Comparison of ENCODE assay signal across 8 cellular contexts in genomic region chr3:112560330-112560729, GRCh38. TPM values are rescaled to one million over a fixed set of nuclear protein-coding genes. Genes with fewer than 3 reads are reported as not detected.
DNase-seq lines count a peak whose midpoint lies in the region; ATAC-seq, FAIRE-seq and TF ChIP-seq lines count a peak whose summit lies in the region.

No MANE protein-coding gene starts in this region.

- POLR2A ChIA-PET in endothelial cell of umbilical vein (lab: Charles Lee), result no interaction called here

- H3K4me1 Mint-ChIP-seq in Calu3 (ENCODE audit: low read depth, unreplicated experiment) (peaks cover 18% of the 10 kb centered on the region), osteocyte (ENCODE audit: unreplicated experiment) (peaks cover 34% of the 10 kb centered on the region)

- no peaks in the 10 kb centered on the region for H4K20me1 ChIP-seq in endothelial cell of umbilical vein (replicated peaks; ENCODE audit: control insufficient read depth, extremely low read depth, insufficient read depth, low read length)

- intact Hi-C loops in Calu3 (cut with micrococcal nuclease; ENCODE audit: unreplicated experiment) (no loop called here), endothelial cell of umbilical vein (cut with micrococcal nuclease) (loop anchor here (5.0 to 10.0 kb wide), 2 partner anchors 432 to 1134 kb away; partner anchors contain the start of genes GTPBP8 and USF3)

- no peak for FAIRE-seq in endothelial cell of umbilical vein (lab: Jason Lieb, UNC)

- no peaks in the 10 kb centered on the region for H3K9me3 Mint-ChIP-seq in Calu3 (ENCODE audit: low read depth, unreplicated experiment)
- no peaks in the 10 kb centered on the region for H3K9me3 Mint-ChIP-seq in osteocyte (ENCODE audit: unreplicated experiment)

- ATAC-seq in HG03442 (IDR thresholded peaks at IDR 0.05; ENCODE audit: unreplicated experiment), result no peak

- H3K4me1 ChIP-seq in endothelial cell of umbilical vein (ENCODE audit: control insufficient read depth, extremely low read depth, insufficient read depth, low read length), result peaks cover 25% of the 10 kb centered on the region

- H3K4me3 Mint-ChIP-seq in Calu3 (ENCODE audit: low read depth, unreplicated experiment) (peak overlapping the region; percentile 83), osteocyte (ENCODE audit: unreplicated experiment) (peak overlapping the region; percentile 94)

- H3K79me2 ChIP-seq in endothelial cell of umbilical vein (ENCODE audit: control insufficient read depth, insufficient read depth, low read length), result peaks cover 47% of the 10 kb centered on the region

- CTCF ChIA-PET in Calu3 (lab: Charles Lee), result interaction anchor here (1.0 kb wide), 1 partner anchor 42 kb away, joined by 3 read pairs; no protein-coding TSS in a partner anchor
- CTCF ChIA-PET in endothelial cell of umbilical vein (lab: Charles Lee), result interaction anchor here (1.2 to 1.4 kb wide), 2 partner anchors 9 to 27 kb away, joined by 3 to 6 read pairs; no protein-coding TSS in a partner anchor

- TF ChIP-seq CTCF in Calu3 (IDR thresholded peaks at IDR 0.05; ENCODE audit: unreplicated experiment) (no peak), endothelial cell of umbilical vein (IDR thresholded peaks at IDR 0.05; ENCODE audit: extremely low read depth in 1 of 2, insufficient read depth in 1 of 2, low read depth in 1 of 2, low read length in 2 of 2) (no peak), osteocyte (IDR thresholded peaks at IDR 0.05) (no peak)

- no peaks in the 10 kb centered on the region for H3K27me3 Mint-ChIP-seq in Calu3 (ENCODE audit: unreplicated experiment)
- no peaks in the 10 kb centered on the region for H3K27me3 Mint-ChIP-seq in osteocyte (ENCODE audit: unreplicated experiment)

- peak overlapping the region; percentile 78 for H3K27ac ChIP-seq in endothelial cell of umbilical vein (ENCODE audit: insufficient read depth, low read depth, low read length)

- DNase-seq in Calu3, result no peak
- DNase-seq in OCI-M1 (lab: John Stamatoyannopoulos, UW), result peak; percentile 25
- no peak for DNase-seq in endothelial cell of umbilical vein (ENCODE audit: low read depth, low spot score)
- no peak for DNase-seq in osteocyte (ENCODE audit: extremely low spot score, unreplicated experiment)
- no peak for DNase-seq in NOMO-1 (lab: John Stamatoyannopoulos, UW; ENCODE audit: unreplicated experiment in 2 of 2)
- no peak for DNase-seq in stimulated activated naive CD4-positive, alpha-beta T cell (lab: John Stamatoyannopoulos, UW)
- no peak for DNase-seq in NCI-H82 treated with DMSO at 0.1 percent for 48 hours (lab: John Stamatoyannopoulos, UW; ENCODE audit: unreplicated experiment)

- H3K36me3 Mint-ChIP-seq in Calu3 (ENCODE audit: insufficient read depth, unreplicated experiment) (peaks cover 45% of the 10 kb centered on the region), osteocyte (ENCODE audit: unreplicated experiment) (peaks cover 16% of the 10 kb centered on the region)

- H3K9ac ChIP-seq in endothelial cell of umbilical vein (replicated peaks; ENCODE audit: extremely low read depth, insufficient read depth, low read length), result peak overlapping the region; percentile 99

- H2AFZ ChIP-seq in endothelial cell of umbilical vein (ENCODE audit: low read depth, low read length), result no peak overlapping the region

- peak overlapping the region; percentile 99 for H3K4me2 ChIP-seq in endothelial cell of umbilical vein (ENCODE audit: insufficient read depth, low read length)

- no peaks in the 10 kb centered on the region for H3K27me3 ChIP-seq in endothelial cell of umbilical vein (ENCODE audit: control insufficient read depth in 2 of 2, insufficient read depth in 2 of 2, low read length in 2 of 2)

- no TSS peak for BruUV-seq in Calu3 (replicated peaks; lab: Mats Ljungman, UMichigan)
- no TSS peak for BruUV-seq in endothelial cell of umbilical vein (replicated peaks; lab: Mats Ljungman, UMichigan)

- no peak for TF ChIP-seq POLR2A in endothelial cell of umbilical vein (IDR thresholded peaks at IDR 0.05; ENCODE audit: low read depth, low read length)

- no peaks in the 10 kb centered on the region for H3K9me3 ChIP-seq in endothelial cell of umbilical vein (replicated peaks; ENCODE audit: control insufficient read depth, insufficient read depth, low read length)

- peaks cover 0 to 2% of the 10 kb centered on the region in 2 experiments for H3K36me3 ChIP-seq in endothelial cell of umbilical vein (ENCODE audit: control insufficient read depth in 2 of 2, extremely low read depth in 1 of 2, insufficient read depth in 2 of 2, low read length in 2 of 2)

- no peaks in the 10 kb centered on the region for H3K9me1 ChIP-seq in endothelial cell of umbilical vein (replicated peaks; ENCODE audit: control insufficient read depth, extremely low read depth, insufficient read depth, low read length)

- peak overlapping the region; percentile 35 for H3K27ac Mint-ChIP-seq in Calu3 (ENCODE audit: unreplicated experiment)
- peak overlapping the region; percentile 99 for H3K27ac Mint-ChIP-seq in osteocyte (ENCODE audit: unreplicated experiment)

- dilution Hi-C loops in endothelial cell of umbilical vein (cut with MboI; ENCODE audit: extremely low pct_ligation_motif_present, low sequenced_read_pairs), result no loop called here

- peak overlapping the region; percentile 94 to 100 (median 97) for H3K4me3 ChIP-seq in endothelial cell of umbilical vein (replicated peaks in 1 of 3; ENCODE audit: insufficient read depth in 1 of 3, low read depth in 1 of 3, low read length in 3 of 3)

TF ChIP-seq in endothelial cell of umbilical vein, 7 proteins besides CTCF, POLR2A, EP300 and RAD21:
- TF ChIP-seq JUN (IDR thresholded peaks at IDR 0.05; ENCODE audit: borderline replicate concordance, insufficient read depth, insufficient read length, low read depth), result no peak
- TF ChIP-seq MYC (IDR thresholded peaks at IDR 0.05; ENCODE audit: low read depth, low read length), result no peak
- TF ChIP-seq POLR2AphosphoS5 (IDR thresholded peaks at IDR 0.05; ENCODE audit: insufficient read depth, low read depth, low read length), result no peak
- TF ChIP-seq MAX (IDR thresholded peaks at IDR 0.05; ENCODE audit: insufficient read depth, insufficient read length), result no peak
- no peak for TF ChIP-seq GATA2 (IDR thresholded peaks at IDR 0.05; ENCODE audit: insufficient read depth, insufficient read length, low read depth, low read length)
- no peak for TF ChIP-seq FOS (IDR thresholded peaks at IDR 0.05; ENCODE audit: borderline replicate concordance, insufficient read depth, low read length)
- no peak for TF ChIP-seq EZH2 (IDR thresholded peaks at IDR 0.05; ENCODE audit: borderline replicate concordance, low read depth, low read length, severe bottlenecking)

RNA-seq across cellular contexts. Expression of gene ATG3, which starts 1.4 kb away (rescaled TPM):
- total RNA-seq in Calu3 (2022) (54.6 and 57.9 TPM in 2 replicates), endothelial cell of umbilical vein (62.4 TPM in 2 replicates), osteocyte (39.8 and 46.3 TPM in 2 replicates)
- 33.0 and 36.0 TPM in 2 replicates for polyA plus RNA-seq in endothelial cell of umbilical vein
- polyA plus RNA-seq in endothelial cell of umbilical vein (2011; cell fraction: cytosol; rRNA removed), result 42.0 and 43.8 TPM in 2 replicates
- polyA plus RNA-seq in endothelial cell of umbilical vein (2011; cell fraction: nucleus; rRNA removed), result 26.8 and 32.7 TPM in 2 replicates
- polyA plus RNA-seq in endothelial cell of umbilical vein (2012), result 43.0 and 52.2 TPM in 2 replicates
- 21.7 and 23.2 TPM in 2 replicates for polyA minus RNA-seq in endothelial cell of umbilical vein
- 47.1 TPM for polyA minus RNA-seq in endothelial cell of umbilical vein (2011; cell fraction: cytosol; rRNA and poly(A)+ RNA removed)
- polyA minus RNA-seq in endothelial cell of umbilical vein (2011; cell fraction: nucleus; rRNA and poly(A)+ RNA removed), result 29.7 and 38.3 TPM in 2 replicates

RNA-seq across cellular contexts. Expression of gene SLC35A5, which starts 1.5 kb away (rescaled TPM):
- 18.9 and 21.7 TPM in 2 replicates for total RNA-seq in Calu3 (2022)
- total RNA-seq in endothelial cell of umbilical vein, result 25.1 and 25.6 TPM in 2 replicates
- 27.7 and 40.1 TPM in 2 replicates for polyA plus RNA-seq in endothelial cell of umbilical vein
- 19.3 and 19.5 TPM in 2 replicates for polyA plus RNA-seq in endothelial cell of umbilical vein (2011; cell fraction: cytosol; rRNA removed)
- polyA plus RNA-seq in endothelial cell of umbilical vein (2011; cell fraction: nucleus; rRNA removed), result 16.7 and 23.2 TPM in 2 replicates
- polyA plus RNA-seq in endothelial cell of umbilical vein (2012), result 21.0 and 23.6 TPM in 2 replicates
- polyA minus RNA-seq in endothelial cell of umbilical vein, result 39.5 and 43.7 TPM in 2 replicates
- 17.6 TPM for polyA minus RNA-seq in endothelial cell of umbilical vein (2011; cell fraction: cytosol; rRNA and poly(A)+ RNA removed)
- polyA minus RNA-seq in endothelial cell of umbilical vein (2011; cell fraction: nucleus; rRNA and poly(A)+ RNA removed), result 18.3 and 30.2 TPM in 2 replicates
- total RNA-seq in osteocyte, result 51.4 and 51.6 TPM in 2 replicates
